Comparison of ENCODE assay signal across 1 cellular context in genomic region chr21:44949161-44950015, GRCh38.
TF ChIP-seq lines count a peak whose summit lies in the region.

No MANE protein-coding gene starts in this region.

TF ChIP-seq in WTC11, 78 proteins besides CTCF, POLR2A, EP300 and RAD21 (continued from another document):
- TF ChIP-seq ZNF281 (CRISPR knock-in tag; IDR thresholded peaks at IDR 0.05) (no peak), ESRRA (CRISPR knock-in tag; IDR thresholded peaks at IDR 0.05; ENCODE audit: borderline replicate concordance) (peak; percentile 53; the same call in 1 of the 2 replicates), EMX1 (CRISPR knock-in tag; IDR thresholded peaks at IDR 0.05) (no peak), FOXJ3 (CRISPR knock-in tag; IDR thresholded peaks at IDR 0.05; ENCODE audit: borderline replicate concordance) (no peak), MLX (CRISPR knock-in tag; IDR thresholded peaks at IDR 0.05) (no peak)
